Comparison of ENCODE assay signal across 27 cellular contexts in genomic region chrX:86579777-86580176, GRCh38.
"Had no signal": no experiment of that assay in that cellular context is flagged by ENCODE, and none has a peak within 500 bp of the region (broad histone marks: within the 10 kb centered on the region; RNA-seq: fewer than 3 reads in every experiment).

No MANE protein-coding gene starts in this region.

- H3K4me1 Mint-ChIP-seq: endodermal cell had no signal

- H3K4me1 ChIP-seq: colonic mucosa, esophagus muscularis mucosa, esophagus squamous epithelium, foreskin keratinocyte, gastrocnemius medialis, gastroesophageal sphincter, heart left ventricle, heart right ventricle had no signal

- DNase-seq: colonic mucosa; cortex of kidney; dermis blood vessel endothelial cell; dorsolateral prefrontal cortex; effector CD4-positive, alpha-beta T cell; effector CD8-positive, alpha-beta T cell; effector memory CD4-positive, alpha-beta T cell; effector memory CD8-positive, alpha-beta T cell; endodermal cell; erythroblast; esophagus squamous epithelium; foreskin fibroblast; foreskin keratinocyte; foreskin melanocyte; gastrocnemius medialis; glutamatergic neuron; head of caudate nucleus; heart right ventricle had no signal

- FAIRE-seq: endometrium, endothelial cell of umbilical vein, frontal cortex had no signal

- H3K27ac Mint-ChIP-seq: dendritic cell treated with granulocyte-macrophage colony-stimulating factor and Interleukin-4, amounts not matched to agents 40 ng/mL and 50 ng/mL, for 4 days; effector memory CD8-positive, alpha-beta T cell; endodermal cell had no signal

- H3K4me3 ChIP-seq: colonic mucosa, coronary artery, dorsolateral prefrontal cortex, esophagus muscularis mucosa, esophagus squamous epithelium, gastrocnemius medialis, gastroesophageal sphincter, heart left ventricle, heart right ventricle had no signal

- H3K36me3 ChIP-seq: colonic mucosa, esophagus muscularis mucosa, esophagus squamous epithelium, gastrocnemius medialis, gastroesophageal sphincter, heart left ventricle, heart right ventricle had no signal

- H3K9me3 ChIP-seq: colonic mucosa, esophagus muscularis mucosa, esophagus squamous epithelium, gastrocnemius medialis, gastroesophageal sphincter, heart right ventricle had no signal

- H3K9me3 Mint-ChIP-seq: effector memory CD8-positive, alpha-beta T cell; endodermal cell had no signal

- H3K27ac ChIP-seq: colonic mucosa, coronary artery, dorsolateral prefrontal cortex, epithelial cell of prostate, esophagus muscularis mucosa, esophagus squamous epithelium, foreskin keratinocyte, gastrocnemius medialis, gastroesophageal sphincter, heart left ventricle, heart right ventricle had no signal

- H3K4me3 Mint-ChIP-seq: dendritic cell treated with granulocyte-macrophage colony-stimulating factor and Interleukin-4, amounts not matched to agents 40 ng/mL and 50 ng/mL, for 4 days; effector memory CD8-positive, alpha-beta T cell; endodermal cell had no signal

- H3K27me3 Mint-ChIP-seq: dendritic cell treated with granulocyte-macrophage colony-stimulating factor and Interleukin-4, amounts not matched to agents 40 ng/mL and 50 ng/mL, for 4 days; effector memory CD8-positive, alpha-beta T cell had no signal
